In genomic region chr9:31210982-31211570, GRCh38 we compare ENCODE assay signal across 10 cellular contexts.
A peak's percentile ranks its signal among the peaks of the same experiment; 100 is the strongest.
DNase-seq lines count a peak whose midpoint lies in the region; ATAC-seq and TF ChIP-seq lines count a peak whose summit lies in the region.
"Had no signal": no experiment of that assay in that cellular context is flagged by ENCODE, and none has a peak within 500 bp of the region (broad histone marks: within the 10 kb centered on the region; RNA-seq: fewer than 3 reads in every experiment).

No MANE protein-coding gene starts in this region.

- ATAC-seq in GM21619 (IDR thresholded peaks at IDR 0.05; ENCODE audit: unreplicated experiment) (peak; percentile 77), RWPE2 (ENCODE audit: low read depth) (no peak), memory B cell (ENCODE audit: low read depth) (peak; percentile 53), foreskin keratinocyte (no peak)

- peaks cover 2% of the 10 kb centered on the region for H3K4me1 Mint-ChIP-seq in memory B cell

- H3K27me3 Mint-ChIP-seq in memory B cell = no peaks in the 10 kb centered on the region

- H3K9me3 ChIP-seq in RWPE2 (ENCODE audit: severe bottlenecking) (no peaks in the 10 kb centered on the region), GM23248 (ENCODE audit: low read depth) (peaks cover 4% of the 10 kb centered on the region)
- H3K9me3 ChIP-seq: thoracic aorta had no signal

- H3K27me3 ChIP-seq in RWPE2 (ENCODE audit: insufficient read depth, poor library complexity, severe bottlenecking) (no peaks in the 10 kb centered on the region), foreskin keratinocyte (no peaks in the 10 kb centered on the region), GM23248 (replicated peaks; ENCODE audit: insufficient read depth) (no peaks in the 10 kb centered on the region)

- TF ChIP-seq CTCF in RWPE2 (IDR thresholded peaks at IDR 0.05; ENCODE audit: poor library complexity, severe bottlenecking) (no peak), foreskin keratinocyte (conservative IDR thresholded peaks at IDR 0.05) (no peak)

- no peaks in the 10 kb centered on the region for H3K36me3 ChIP-seq in RWPE2 (ENCODE audit: low read depth)
- H3K36me3 ChIP-seq in GM23248 (ENCODE audit: low read depth) = no peaks in the 10 kb centered on the region
- H3K36me3 ChIP-seq: thoracic aorta had no signal

- H3K4me3 Mint-ChIP-seq in memory B cell = peak overlapping the region; percentile 57

- H3K9me2 ChIP-seq in GM23248 (ENCODE audit: insufficient read depth) = no peaks in the 10 kb centered on the region

- no peaks in the 10 kb centered on the region for H3K9me3 Mint-ChIP-seq in memory B cell

- H3K4me3 ChIP-seq in RWPE2 (ENCODE audit: severe bottlenecking) (no peak overlapping the region), GM23248 (no peak overlapping the region)
- H3K4me3 ChIP-seq: thoracic aorta had no signal

- in situ Hi-C loops in GM23248 (cut with MboI) = no loop called here

- H2AFZ ChIP-seq in GM23248 = no peak overlapping the region
- H2AFZ ChIP-seq: parathyroid adenoma had no signal

- DNase-seq in ELF-1 (ENCODE audit: low read depth, low spot score) = peak; percentile 15
- DNase-seq in RWPE2 (ENCODE audit: low spot score) = peak; percentile 30
- DNase-seq in memory B cell (ENCODE audit: low spot score in 2 of 2) = peak in 1 of 2 donors; percentile 1
- DNase-seq in medulla oblongata (ENCODE audit: extremely low spot score) = no peak
- DNase-seq in foreskin keratinocyte = no peak
- DNase-seq in GM23248 = no peak
- no peak for DNase-seq in GF-D8 (lab: John Stamatoyannopoulos, UW)

- H3K27ac ChIP-seq in RWPE2 (ENCODE audit: poor library complexity, severe bottlenecking) (no peak overlapping the region), foreskin keratinocyte (no peak overlapping the region), GM23248 (no peak overlapping the region)
- H3K27ac ChIP-seq: parathyroid adenoma, thoracic aorta had no signal

- H4K20me1 ChIP-seq in GM23248 (ENCODE audit: insufficient read depth) = no peaks in the 10 kb centered on the region

- no peaks in the 10 kb centered on the region for H3K4me1 ChIP-seq in RWPE2 (ENCODE audit: insufficient read depth, poor library complexity, severe bottlenecking)
- peaks cover 7% of the 10 kb centered on the region for H3K4me1 ChIP-seq in foreskin keratinocyte
- no peaks in the 10 kb centered on the region for H3K4me1 ChIP-seq in GM23248 (ENCODE audit: insufficient read depth)
- H3K4me1 ChIP-seq: parathyroid adenoma had no signal

- H3K27ac Mint-ChIP-seq in memory B cell = no peak overlapping the region

- WGBS in GM23248 (ENCODE audit: low coverage in 1 of 2, low lambda C conversion rate in 2 of 2, missing lambda C conversion rate in 2 of 2), 2 experiments = 59 to 73% methylated on average over 9 of the region's 9 CpGs

- H3K79me2 ChIP-seq in GM23248 (ENCODE audit: insufficient read depth) = no peaks in the 10 kb centered on the region
- H3K79me2 ChIP-seq: parathyroid adenoma had no signal

- H3K9ac ChIP-seq in GM23248 = no peak overlapping the region
- H3K9ac ChIP-seq: parathyroid adenoma had no signal

- no peaks in the 10 kb centered on the region for H3F3A ChIP-seq in GM23248 (ENCODE audit: insufficient read depth)

- H3K36me3 Mint-ChIP-seq in memory B cell = no peaks in the 10 kb centered on the region

- H3K4me2 ChIP-seq in GM23248 (ENCODE audit: unreplicated experiment) = no peak overlapping the region

Comparison
In these comparisons a context has a peak if more than half of its experiments do, and no peak if none do; other contexts are left out.
1. DNase-seq: peak in ELF-1 (single experiment) and RWPE2 (single experiment); none in medulla oblongata (single experiment), foreskin keratinocyte (0 of 2), GM23248 (single experiment) and GF-D8 (single experiment).
2. ATAC-seq: peak in GM21619 (single experiment) and memory B cell (single experiment); none in RWPE2 (single experiment) and foreskin keratinocyte (single experiment).